23 cellular contexts compared by ENCODE assay signal in genomic region chr10:102211615-102212299, GRCh38.
DNase-seq lines count a peak whose midpoint lies in the region; ATAC-seq lines count a peak whose summit lies in the region.
"Had no signal": no experiment of that assay in that cellular context is flagged by ENCODE, and none has a peak within 500 bp of the region (broad histone marks: within the 10 kb centered on the region; RNA-seq: fewer than 3 reads in every experiment).

No MANE protein-coding gene starts in this region.

- peaks cover 14% of the 10 kb centered on the region for H3K27me3 Mint-ChIP-seq in stimulated activated naive CD8-positive, alpha-beta T cell treated with anti-CD3 and anti-CD28 coated beads, Interleukin-15, amount 100 ng/mL, for 72 hours
- H3K27me3 Mint-ChIP-seq: CD4-positive, alpha-beta T cell had no signal

- no peak overlapping the region for H3K27ac Mint-ChIP-seq in stimulated activated naive CD8-positive, alpha-beta T cell treated with anti-CD3 and anti-CD28 coated beads, Interleukin-15, amount 100 ng/mL, for 72 hours
- H3K27ac Mint-ChIP-seq: CD4-positive, alpha-beta T cell had no signal

- H3K4me1 Mint-ChIP-seq in stimulated activated naive CD8-positive, alpha-beta T cell treated with anti-CD3 and anti-CD28 coated beads, Interleukin-15, amount 100 ng/mL, for 72 hours: no peaks in the 10 kb centered on the region

- no peak for DNase-seq in activated CD4-positive, CD25-positive, alpha-beta regulatory T cell (lab: John Stamatoyannopoulos, UW)
- DNase-seq in stimulated activated naive CD8-positive, alpha-beta T cell treated with anti-CD3 and anti-CD28 coated beads, Interleukin-15, amount 100 ng/mL, for 72 hours: no peak
- DNase-seq in stimulated activated naive CD8-positive, alpha-beta T cell treated with anti-CD3 and anti-CD28 coated beads, Interleukin-15, Interleukin-2, amounts not matched to agents 100 U/mL and 50 U/mL, for 24 hours: no peak
- DNase-seq in NOMO-1 treated with DMSO at 0.1 percent for 48 hours (lab: John Stamatoyannopoulos, UW; ENCODE audit: unreplicated experiment) (peak; percentile 36), GOT3 (lab: John Stamatoyannopoulos, UW) (no peak)
- DNase-seq: AML-193; CD4-positive, alpha-beta T cell; DMS53; HCEC 1CT; IMR-90; KG1; NCI-H2029; NCI-H446; NCI-H524 treated with DMSO at 0.1 percent for 48 hours; NCI-H774; NK-92 treated with Interleukin-12 subunit alpha and Interleukin-12 subunit beta, amount 100 ng/mL, for 24 hours; OCI-M1; Peyer's patch; SJCRH30 had no signal

- ATAC-seq in activated CD4-positive, CD25-positive, alpha-beta regulatory T cell treated with anti-CD3 and anti-CD28 coated beads, Interleukin-2, amount 50 U/mL, for 24 hours: peak; percentile 28 to 30
- ATAC-seq in stimulated activated naive CD8-positive, alpha-beta T cell treated with anti-CD3 and anti-CD28 coated beads, Interleukin-15, amount 100 ng/mL, for 72 hours: peak; percentile 65
- ATAC-seq in stimulated activated naive CD8-positive, alpha-beta T cell treated with anti-CD3 and anti-CD28 coated beads, Interleukin-15, Interleukin-2, amounts not matched to agents 100 U/mL and 50 U/mL, for 24 hours: no peak
- no peak for ATAC-seq in GM21825 (IDR thresholded peaks at IDR 0.05; ENCODE audit: unreplicated experiment)
- ATAC-seq: A549, SK-N-SH treated with all-trans-retinoic acid at 6 μM for 48 hours had no signal

- H3K4me3 Mint-ChIP-seq in stimulated activated naive CD8-positive, alpha-beta T cell treated with anti-CD3 and anti-CD28 coated beads, Interleukin-15, amount 100 ng/mL, for 72 hours: no peak overlapping the region
- H3K4me3 Mint-ChIP-seq: CD4-positive, alpha-beta T cell had no signal

- H3K9me3 Mint-ChIP-seq in stimulated activated naive CD8-positive, alpha-beta T cell treated with anti-CD3 and anti-CD28 coated beads, Interleukin-15, amount 100 ng/mL, for 72 hours: no peaks in the 10 kb centered on the region
- H3K9me3 Mint-ChIP-seq: CD4-positive, alpha-beta T cell had no signal

Comparison
In these comparisons a context has a peak if more than half of its experiments do, and no peak if none do; other contexts are left out.
1. ATAC-seq: peak in activated CD4-positive, CD25-positive, alpha-beta regulatory T cell treated with anti-CD3 and anti-CD28 coated beads, Interleukin-2, amount 50 U/mL, for 24 hours (2 of 2) and stimulated activated naive CD8-positive, alpha-beta T cell treated with anti-CD3 and anti-CD28 coated beads, Interleukin-15, amount 100 ng/mL, for 72 hours (single experiment); none in stimulated activated naive CD8-positive, alpha-beta T cell treated with anti-CD3 and anti-CD28 coated beads, Interleukin-15, Interleukin-2, amounts not matched to agents 100 U/mL and 50 U/mL, for 24 hours (single experiment) and GM21825 (single experiment).